Comparison of ENCODE assay signal across 1 cellular context in the genomic region with DNA sequence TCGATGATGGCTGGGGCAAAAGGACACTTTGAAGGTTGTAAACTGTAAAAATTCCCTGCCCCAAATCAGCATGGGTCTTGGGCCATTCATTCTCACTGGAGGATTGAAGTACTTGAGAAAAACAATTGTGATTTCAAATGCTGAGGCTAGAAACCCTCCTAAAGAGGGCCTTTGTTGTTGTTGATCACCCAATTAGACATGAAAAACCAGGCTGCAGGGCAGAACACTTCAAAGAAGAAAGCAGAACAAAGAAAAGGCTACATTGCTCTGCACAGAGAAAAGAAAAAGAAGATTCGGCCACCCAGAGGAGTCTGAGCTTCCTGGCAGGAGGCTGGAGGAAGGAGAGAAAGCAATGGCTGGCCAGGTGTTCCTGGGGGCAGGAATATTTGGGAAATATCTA.
TF ChIP-seq lines count a peak whose summit lies in the region.

No MANE protein-coding gene starts in this region.

TF ChIP-seq in H1, 55 proteins besides CTCF, POLR2A, EP300 and RAD21 (continued from another document):
- TF ChIP-seq, protein P1, sequence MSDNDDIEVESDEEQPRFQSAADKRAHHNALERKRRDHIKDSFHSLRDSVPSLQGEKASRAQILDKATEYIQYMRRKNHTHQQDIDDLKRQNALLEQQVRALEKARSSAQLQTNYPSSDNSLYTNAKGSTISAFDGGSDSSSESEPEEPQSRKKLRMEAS (IDR thresholded peaks at IDR 0.05): no peak
- TF ChIP-seq YY1 (IDR thresholded peaks at IDR 0.05; ENCODE audit: low read depth, low read length): no peak
- TF ChIP-seq POU5F1 (IDR thresholded peaks at IDR 0.05; ENCODE audit: low read depth, low read length): 0 out of 2 replicates have a peak, but pooled peaks have one; percentile 20
- no peak for TF ChIP-seq SP4 (IDR thresholded peaks at IDR 0.05; ENCODE audit: low read length)
- peak; percentile 30; the same call in 1 of the 2 replicates for TF ChIP-seq TCF12 (IDR thresholded peaks at IDR 0.05; ENCODE audit: low read depth, low read length)
- no peak for TF ChIP-seq PHF8 (conservative IDR thresholded peaks at IDR 0.05; ENCODE audit: low read depth, low read length)
